Comparison of ENCODE assay signal across 8 cellular contexts in the genomic region with DNA sequence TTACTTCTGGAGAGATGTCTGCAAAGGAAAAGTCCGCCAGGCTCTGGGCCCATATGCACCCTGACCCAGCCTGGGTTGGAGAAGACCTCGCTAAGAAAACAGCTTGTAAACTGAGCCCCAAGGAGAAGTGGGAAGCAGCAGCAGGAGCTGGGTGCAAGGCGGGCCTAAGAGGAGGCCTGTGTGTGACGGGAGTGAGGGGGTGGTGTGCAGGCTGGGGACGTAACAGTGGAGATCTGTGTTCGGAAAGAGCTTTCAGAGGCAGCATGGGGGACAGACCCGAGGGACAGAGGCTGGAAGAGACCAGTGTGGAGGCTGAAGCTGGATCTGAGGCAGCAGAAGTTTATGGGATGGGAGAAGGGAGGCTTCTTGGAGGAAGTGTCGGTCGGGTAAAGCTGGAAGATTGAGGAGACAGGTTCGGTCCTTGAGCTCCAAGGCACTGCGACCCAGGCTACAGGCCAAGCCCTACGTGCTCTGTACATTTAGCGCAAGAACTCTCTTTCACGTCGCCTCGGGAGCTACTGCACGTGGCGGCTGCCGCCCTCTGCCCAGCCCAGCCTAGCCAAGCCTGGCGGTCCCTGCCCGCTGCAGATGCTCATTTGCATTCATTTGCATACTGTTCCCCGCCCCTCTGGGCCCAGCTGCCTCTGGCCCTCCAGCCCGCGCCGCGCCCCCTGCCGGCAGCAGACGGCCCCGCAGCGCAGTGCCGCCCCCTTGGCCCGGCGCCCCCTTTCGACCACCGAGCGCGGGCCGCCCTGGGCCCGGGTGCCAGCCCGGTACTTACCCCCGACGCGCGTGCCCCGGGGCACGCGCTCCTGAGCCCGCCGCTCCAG. TPM values are rescaled to one million over a fixed set of nuclear protein-coding genes. Genes with fewer than 3 reads are reported as not detected.
DNase-seq lines count a peak whose midpoint lies in the region; ATAC-seq and TF ChIP-seq lines count a peak whose summit lies in the region.

No MANE protein-coding gene starts in this region.

- TF ChIP-seq CTCF in fibroblast of the aortic adventitia (IDR thresholded peaks at IDR 0.05; ENCODE audit: insufficient read depth, low read length) (peak; percentile 30), nephron progenitor cell (IDR thresholded peaks at IDR 0.05) (peak; percentile 56), upper lobe of right lung (IDR thresholded peaks at IDR 0.05) (peak; percentile 36)

- H3K4me3 ChIP-seq in fibroblast of the aortic adventitia (ENCODE audit: low read depth, low read length) (peak overlapping the region; percentile 50), upper lobe of right lung (peak overlapping the region; percentile 47)

- H3K27ac ChIP-seq in upper lobe of right lung: no peak overlapping the region

- peaks cover 4% of the 10 kb centered on the region for H3K9me3 Mint-ChIP-seq in nephron progenitor cell

- intact Hi-C loops in upper lobe of right lung (cut with DNase I): no loop called here

- TF ChIP-seq RAD21 in Ishikawa (IDR thresholded peaks at IDR 0.05; ENCODE audit: low read depth): peak; percentile 14; the same call in 1 of the 2 replicates

- H3K4me1 Mint-ChIP-seq in nephron progenitor cell: peaks cover 16% of the 10 kb centered on the region

- DNase-seq in COLO829 (ENCODE audit: low spot score) (peak; percentile 37), activated T-cell treated with anti-CD3 and anti-CD28 coated beads for 48 hours (ENCODE audit: low read depth) (peak; percentile 67), fibroblast of the aortic adventitia (ENCODE audit: low read depth) (no peak), nephron progenitor cell (peak; percentile 74), upper lobe of right lung (peak; percentile 65), A172 (ENCODE audit: low spot score) (no peak)

- peaks cover 38% of the 10 kb centered on the region for H3K27me3 ChIP-seq in upper lobe of right lung

- H3K36me3 Mint-ChIP-seq in nephron progenitor cell (ENCODE audit: low read depth): no peaks in the 10 kb centered on the region

- no peaks in the 10 kb centered on the region for H3K9me3 ChIP-seq in upper lobe of right lung

- TF ChIP-seq EP300 in Ishikawa (IDR thresholded peaks at IDR 0.05; ENCODE audit: borderline replicate concordance): no peak

- peaks cover 6% of the 10 kb centered on the region for H3K4me1 ChIP-seq in upper lobe of right lung

- H3K27me3 Mint-ChIP-seq in nephron progenitor cell (ENCODE audit: low read depth, poor library complexity): peaks cover 60% of the 10 kb centered on the region

- peak overlapping the region; percentile 74 for H3K4me3 Mint-ChIP-seq in nephron progenitor cell

- H3K36me3 ChIP-seq in upper lobe of right lung: no peaks in the 10 kb centered on the region

- no peak overlapping the region for H3K27ac Mint-ChIP-seq in nephron progenitor cell

- ATAC-seq in upper lobe of right lung (peak; percentile 52), GM21825 (IDR thresholded peaks at IDR 0.05; ENCODE audit: unreplicated experiment) (no peak)

TF ChIP-seq in Ishikawa, 13 proteins besides CTCF, POLR2A, EP300 and RAD21:
- TF ChIP-seq TEAD4 (IDR thresholded peaks at IDR 0.05) (no peak), YY1 (IDR thresholded peaks at IDR 0.05; ENCODE audit: low read depth) (no peak), CREB1 (IDR thresholded peaks at IDR 0.05; ENCODE audit: low read depth) (no peak), CEBPB (IDR thresholded peaks at IDR 0.05) (no peak), ZBTB7A (IDR thresholded peaks at IDR 0.05; ENCODE audit: low read depth) (peak; percentile 87; the same call in 1 of the 2 replicates), REST (IDR thresholded peaks at IDR 0.05; ENCODE audit: low read depth) (no peak), FOXM1 (IDR thresholded peaks at IDR 0.05; ENCODE audit: borderline replicate concordance, low read depth) (no peak), TAF1 (IDR thresholded peaks at IDR 0.05; ENCODE audit: low read depth) (no peak), EGR1 (IDR thresholded peaks at IDR 0.05) (no peak), TCF12 (IDR thresholded peaks at IDR 0.05; ENCODE audit: low read depth) (no peak), NFIC (IDR thresholded peaks at IDR 0.05) (no peak)
- TF ChIP-seq, protein P1, sequence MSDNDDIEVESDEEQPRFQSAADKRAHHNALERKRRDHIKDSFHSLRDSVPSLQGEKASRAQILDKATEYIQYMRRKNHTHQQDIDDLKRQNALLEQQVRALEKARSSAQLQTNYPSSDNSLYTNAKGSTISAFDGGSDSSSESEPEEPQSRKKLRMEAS (IDR thresholded peaks at IDR 0.05): peak; percentile 99
- TF ChIP-seq, protein P2, sequence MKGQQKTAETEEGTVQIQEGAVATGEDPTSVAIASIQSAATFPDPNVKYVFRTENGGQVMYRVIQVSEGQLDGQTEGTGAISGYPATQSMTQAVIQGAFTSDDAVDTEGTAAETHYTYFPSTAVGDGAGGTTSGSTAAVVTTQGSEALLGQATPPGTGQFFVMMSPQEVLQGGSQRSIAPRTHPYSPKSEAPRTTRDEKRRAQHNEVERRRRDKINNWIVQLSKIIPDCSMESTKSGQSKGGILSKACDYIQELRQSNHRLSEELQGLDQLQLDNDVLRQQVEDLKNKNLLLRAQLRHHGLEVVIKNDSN (IDR thresholded peaks at IDR 0.05): no peak
TF ChIP-seq in Ishikawa: peak in this region for 2.

RNA-seq across cellular contexts. Expression of gene HPCA, which starts 6.3 kb away (rescaled TPM):
- 0.49 TPM in 1 of 2 replicates, not detected in the other for total RNA-seq in fibroblast of the aortic adventitia (ENCODE audit: low replicate concordance)
- not detected for total RNA-seq in upper lobe of right lung
- total RNA-seq in A172 (2014; rRNA removed; shearing (Covaris generic)): not detected in 2 replicates

RNA-seq across cellular contexts. Expression of gene TMEM54, which starts 8.6 kb away (rescaled TPM):
- total RNA-seq in fibroblast of the aortic adventitia (ENCODE audit: low replicate concordance): 33.1 and 38.4 TPM in 2 replicates
- 41.9 TPM for total RNA-seq in upper lobe of right lung
- total RNA-seq in A172 (2014; rRNA removed; shearing (Covaris generic)): 47.5 and 76.9 TPM in 2 replicates

RNA-seq across cellular contexts. Expression of gene FNDC5, which starts 21.9 kb away (rescaled TPM):
- 0.41 and 0.99 TPM in 2 replicates for total RNA-seq in fibroblast of the aortic adventitia (ENCODE audit: low replicate concordance)
- 1.5 TPM for total RNA-seq in upper lobe of right lung
- total RNA-seq in A172 (2014; rRNA removed; shearing (Covaris generic)): 0.41 TPM in 1 of 2 replicates, not detected in the other

Comparison
In these comparisons a context has a peak if more than half of its experiments do, and no peak if none do; other contexts are left out.
1. DNase-seq: peak in COLO829 (single experiment), activated T-cell treated with anti-CD3 and anti-CD28 coated beads for 48 hours (single experiment), nephron progenitor cell (single experiment) and upper lobe of right lung (single experiment); none in fibroblast of the aortic adventitia (single experiment) and A172 (single experiment).
2. Peak in every context shown above with its lines, with median percentiles within 50 percentile points of each other: CTCF ChIP-seq.